Comparison of ENCODE assay signal across 8 cellular contexts in the genomic region with DNA sequence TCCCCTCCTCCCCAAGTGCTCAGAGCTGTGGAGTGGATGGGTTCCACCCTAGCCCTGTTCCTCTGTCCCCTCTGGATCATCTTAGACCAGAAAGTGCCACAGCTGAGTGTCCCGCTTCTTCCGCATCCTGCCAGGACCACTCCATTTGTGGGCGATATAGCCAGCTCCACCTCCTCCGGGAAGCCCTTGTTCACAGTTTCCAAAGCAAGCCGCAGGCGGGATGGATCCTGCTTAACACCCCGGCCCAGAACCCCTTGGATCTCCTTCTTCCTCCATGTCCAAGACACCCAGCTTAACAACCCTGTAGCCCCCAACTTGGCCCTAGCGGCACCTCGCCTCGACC. TPM values are rescaled to one million over a fixed set of nuclear protein-coding genes. Genes with fewer than 3 reads are reported as not detected.
DNase-seq lines count a peak whose midpoint lies in the region; ATAC-seq and TF ChIP-seq lines count a peak whose summit lies in the region.

No MANE protein-coding gene starts in this region.

- peaks cover 30% of the 10 kb centered on the region for H3K4me1 Mint-ChIP-seq in brain

- intact Hi-C loops in heart right ventricle (cut with DNase I) = loop anchor here in 4 of 10 donors (5.0 kb wide), 1 partner anchor 45 kb away; a partner anchor contains a TSS
- intact Hi-C loops in Right ventricle myocardium inferior (cut with DNase I) = loop anchor here (5.0 kb wide), 1 partner anchor 45 kb away; a partner anchor contains a TSS
- intact Hi-C loops in aorta (cut with DNase I) = no loop called here

- ATAC-seq in heart right ventricle (peak in 6 of 8 donors; percentile 1 to 14 (median 7)), Right ventricle myocardium inferior (no peak), aorta (ENCODE audit: low FRiP score) (no peak)

- peaks cover 9% of the 10 kb centered on the region for H3K27me3 Mint-ChIP-seq in brain

- TF ChIP-seq CTCF in heart right ventricle (IDR thresholded peaks at IDR 0.05) (no peak), brain (conservative IDR thresholded peaks at IDR 0.05) (no peak)

- peak overlapping the region; percentile 68 to 88 for H3K18ac ChIP-seq in mesenchymal stem cell (ENCODE audit: low read depth in 1 of 2, low read length in 2 of 2)

- peaks cover 34% of the 10 kb centered on the region for H3K36me3 Mint-ChIP-seq in brain

- H3K27me3 ChIP-seq in heart right ventricle = no peaks in the 10 kb centered on the region
- H3K27me3 ChIP-seq in mesenchymal stem cell (ENCODE audit: control insufficient read depth in 1 of 2, insufficient read depth in 1 of 2, low read length in 2 of 2) = no peaks in the 10 kb centered on the region
- no peaks in the 10 kb centered on the region for H3K27me3 ChIP-seq in aorta (ENCODE audit: control insufficient read depth in 1 of 2, insufficient read depth in 2 of 2, low read length in 1 of 2)

- peak overlapping the region in 1 of 2 experiments; percentile 85 for H3K23ac ChIP-seq in mesenchymal stem cell (ENCODE audit: low read length in 2 of 2)

- H3K9ac ChIP-seq in mesenchymal stem cell (ENCODE audit: low read length) = peak overlapping the region; percentile 93

- H3K4me3 Mint-ChIP-seq in brain = peak overlapping the region; percentile 95 to 100 (median 99)

- H2BK15ac ChIP-seq in mesenchymal stem cell (ENCODE audit: low read depth, poor library complexity, severe bottlenecking) = peak overlapping the region; percentile 90

- peak overlapping the region; percentile 87 for H4K8ac ChIP-seq in mesenchymal stem cell (ENCODE audit: low read length)

- peaks cover 18% of the 10 kb centered on the region for H3K79me1 ChIP-seq in mesenchymal stem cell (replicated peaks; ENCODE audit: low read length, poor library complexity, severe bottlenecking)

- peak overlapping the region in 1 of 2 experiments; percentile 82 for H3K14ac ChIP-seq in mesenchymal stem cell (ENCODE audit: low read length in 2 of 2)

- peaks cover 14 to 80% (median 67%) of the 10 kb centered on the region in 9 donors for H3K4me1 ChIP-seq in heart right ventricle
- H3K4me1 ChIP-seq in mesenchymal stem cell (ENCODE audit: control insufficient read depth, insufficient read depth, low read depth, low read length) = peaks cover 20% of the 10 kb centered on the region
- H3K4me1 ChIP-seq in aorta (ENCODE audit: control insufficient read depth in 1 of 2, insufficient read depth in 2 of 2, low read length in 2 of 2) = no peaks in the 10 kb centered on the region

- H3K36me3 ChIP-seq in heart right ventricle = peaks cover 0 to 34% (median 19%) of the 10 kb centered on the region in 9 donors
- H3K36me3 ChIP-seq in mesenchymal stem cell (ENCODE audit: control insufficient read depth in 1 of 2, insufficient read depth in 2 of 2, low read depth in 1 of 2, low read length in 2 of 2) = peaks cover 11 to 31% of the 10 kb centered on the region in 2 experiments
- H3K36me3 ChIP-seq in aorta (ENCODE audit: control insufficient read depth in 1 of 2, insufficient read depth in 2 of 2, low read length in 1 of 2) = peaks cover 0 to 1% of the 10 kb centered on the region in 2 donors

- H3K4me3 ChIP-seq in heart right ventricle = peak overlapping the region in 9 of 10 donors; percentile 76 to 100 (median 90)
- peak overlapping the region in 1 of 2 experiments; percentile 98 for H3K4me3 ChIP-seq in mesenchymal stem cell (ENCODE audit: insufficient read depth in 1 of 2, low read depth in 1 of 2, low read length in 2 of 2)
- peak overlapping the region; percentile 38 to 51 for H3K4me3 ChIP-seq in aorta (ENCODE audit: low read length in 2 of 2)

- 37 to 44% methylated on average over 10 of the region's 10 CpGs for WGBS in heart right ventricle, 2 donors
- WGBS in mesenchymal stem cell = 57% methylated on average over 10 of the region's 10 CpGs
- WGBS in aorta, 2 donors = 50 to 55% methylated on average over 10 of the region's 10 CpGs

- peak overlapping the region; percentile 65 for H2BK120ac ChIP-seq in mesenchymal stem cell (ENCODE audit: low read depth, low read length)

- peak overlapping the region; percentile 81 for H4K91ac ChIP-seq in mesenchymal stem cell (ENCODE audit: low read length)

- DNase-seq in heart right ventricle = no peak
- no peak for DNase-seq in Right ventricle myocardium inferior (ENCODE audit: missing footprints)
- no peak for DNase-seq in mesenchymal stem cell
- no peak for DNase-seq in aorta
- DNase-seq in NCI-H2196 treated with DMSO at 0.1 percent for 48 hours (lab: John Stamatoyannopoulos, UW; ENCODE audit: unreplicated experiment) = no peak
- DNase-seq in SW 1271 (lab: John Stamatoyannopoulos, UW) = no peak
- DNase-seq in 8988T = no peak

- H3K9me3 Mint-ChIP-seq in brain = peaks cover 0 to 3% (median 0%) of the 10 kb centered on the region in 5 experiments

- H3K9me3 ChIP-seq in heart right ventricle (no peaks in the 10 kb centered on the region), mesenchymal stem cell (ENCODE audit: control insufficient read depth, low read length) (no peaks in the 10 kb centered on the region), aorta (ENCODE audit: control insufficient read depth, low read length) (no peaks in the 10 kb centered on the region)

- peak overlapping the region; percentile 62 for H3K4me2 ChIP-seq in mesenchymal stem cell (ENCODE audit: low read length, poor library complexity, severe bottlenecking)

- peak overlapping the region; percentile 92 for H2AFZ ChIP-seq in mesenchymal stem cell (ENCODE audit: low read depth, low read length)

- H3K4ac ChIP-seq in mesenchymal stem cell (ENCODE audit: low read depth in 1 of 2, low read length in 2 of 2) = peak overlapping the region; percentile 75 to 92

- peak overlapping the region; percentile 75 to 92 for H2BK12ac ChIP-seq in mesenchymal stem cell (ENCODE audit: low read length in 2 of 2)

- peak overlapping the region; percentile 78 to 96 (median 92) for H3K27ac ChIP-seq in heart right ventricle
- H3K27ac ChIP-seq in mesenchymal stem cell (ENCODE audit: low read length, poor library complexity, severe bottlenecking) = peak overlapping the region; percentile 52
- H3K27ac ChIP-seq in aorta (ENCODE audit: low read depth in 1 of 2, low read length in 2 of 2) = peak overlapping the region in 1 of 2 donors; percentile 12

- H2AK5ac ChIP-seq in mesenchymal stem cell (ENCODE audit: low read length, severe bottlenecking) = peak overlapping the region; percentile 94

- no peak overlapping the region for H2BK5ac ChIP-seq in mesenchymal stem cell (ENCODE audit: low read depth, low read length, poor library complexity, severe bottlenecking)

- H3K27ac Mint-ChIP-seq in brain = peak overlapping the region; percentile 88 to 97 (median 96)

RNA-seq across cellular contexts. Expression of a gene that starts 0.5 kb away (rescaled TPM):
- total RNA-seq in heart right ventricle = 100 to 1,000 TPM; 117 to 233 (median 177) TPM
- polyA plus RNA-seq in heart right ventricle = 10 to 100 TPM; 55.2 to 98.4 TPM
- total RNA-seq in Right ventricle myocardium inferior = 186 TPM
- polyA plus RNA-seq in brain (ENCODE audit: insufficient read depth, low read depth, low replicate concordance) = 54.8 TPM
- 64.5 TPM for polyA plus RNA-seq in mesenchymal stem cell (2013, experiment 1 of 2)
- polyA plus RNA-seq in mesenchymal stem cell (2013, experiment 2 of 2) = 61.9 TPM
- 10 to 100 TPM; 30.2 to 34.5 TPM for total RNA-seq in aorta
- 10 to 100 TPM; 14.4 to 16.5 TPM for polyA plus RNA-seq in aorta

RNA-seq across cellular contexts. Expression of a gene that starts 28.0 kb away (rescaled TPM):
- total RNA-seq in heart right ventricle = under 1 TPM in 8 of 10 donors, not detected in 2; 0.12 to 0.46 (median 0.30) TPM
- under 1 TPM in 1 of 2 donors, not detected in 1; 0.06 TPM for polyA plus RNA-seq in heart right ventricle
- total RNA-seq in Right ventricle myocardium inferior = 0.38 TPM
- 0.19 TPM for polyA plus RNA-seq in brain (ENCODE audit: insufficient read depth, low read depth, low replicate concordance)
- polyA plus RNA-seq in mesenchymal stem cell (2013, experiment 1 of 2) = not detected
- 0.01 TPM for polyA plus RNA-seq in mesenchymal stem cell (2013, experiment 2 of 2)
- under 1 TPM; 0.42 to 0.81 TPM for total RNA-seq in aorta
- polyA plus RNA-seq in aorta = not detected

RNA-seq across cellular contexts. Expression of a gene that starts 41.5 kb away (rescaled TPM):
- 100 to 1,000 TPM in 5 of 10 donors, 10 to 100 TPM in 5; 71.5 to 148 (median 99.1) TPM for total RNA-seq in heart right ventricle
- polyA plus RNA-seq in heart right ventricle = 10 to 100 TPM; 44.7 to 62.8 TPM
- total RNA-seq in Right ventricle myocardium inferior = 120 TPM
- 49.4 TPM for polyA plus RNA-seq in brain (ENCODE audit: insufficient read depth, low read depth, low replicate concordance)
- polyA plus RNA-seq in mesenchymal stem cell (2013, experiment 1 of 2) = 91.9 TPM
- polyA plus RNA-seq in mesenchymal stem cell (2013, experiment 2 of 2) = 91.8 TPM
- 10 to 100 TPM; 40.5 to 52.2 TPM for total RNA-seq in aorta
- polyA plus RNA-seq in aorta = 10 to 100 TPM; 42.3 to 48.0 TPM

RNA-seq across cellular contexts. Expression of a gene that starts 43.2 kb away (rescaled TPM):
- total RNA-seq in heart right ventricle (1 to 10 TPM in 5 of 10 donors, under 1 TPM in 5; 0.60 to 3.5 (median 1.1) TPM), Right ventricle myocardium inferior (1.7 TPM), aorta (1 to 10 TPM in 1 of 2 donors, under 1 TPM in 1; 0.91 to 2.1 TPM)
- polyA plus RNA-seq in heart right ventricle (1 to 10 TPM in 1 of 2 donors, under 1 TPM in 1; 0.44 to 1.9 TPM), brain (ENCODE audit: insufficient read depth, low read depth, low replicate concordance) (18.8 TPM), aorta (1 to 10 TPM in 1 of 2 donors, under 1 TPM in 1; 0.38 to 1.6 TPM)
- 2.7 TPM for polyA plus RNA-seq in mesenchymal stem cell (2013, experiment 1 of 2)
- 2.4 TPM for polyA plus RNA-seq in mesenchymal stem cell (2013, experiment 2 of 2)

RNA-seq across cellular contexts. Expression of a gene that starts 48.1 kb away (rescaled TPM):
- total RNA-seq in heart right ventricle (10 to 100 TPM in 2 of 10 donors, 1 to 10 TPM in 8; 5.2 to 17.6 (median 7.9) TPM), Right ventricle myocardium inferior (8.7 TPM), aorta (10 to 100 TPM; 26.7 to 43.4 TPM)
- polyA plus RNA-seq in heart right ventricle (10 to 100 TPM in 1 of 2 donors, 1 to 10 TPM in 1; 6.4 to 11.1 TPM), brain (ENCODE audit: insufficient read depth, low read depth, low replicate concordance) (15.2 TPM), aorta (10 to 100 TPM; 26.2 to 33.7 TPM)
- 11.3 TPM for polyA plus RNA-seq in mesenchymal stem cell (2013, experiment 1 of 2)
- 10.9 TPM for polyA plus RNA-seq in mesenchymal stem cell (2013, experiment 2 of 2)

Comparison
In these comparisons a context has a peak if more than half of its experiments do, and no peak if none do; other contexts are left out.
1. ATAC-seq: peak in heart right ventricle (6 of 8); none in Right ventricle myocardium inferior (single experiment) and aorta (single experiment).